In the genomic region with DNA sequence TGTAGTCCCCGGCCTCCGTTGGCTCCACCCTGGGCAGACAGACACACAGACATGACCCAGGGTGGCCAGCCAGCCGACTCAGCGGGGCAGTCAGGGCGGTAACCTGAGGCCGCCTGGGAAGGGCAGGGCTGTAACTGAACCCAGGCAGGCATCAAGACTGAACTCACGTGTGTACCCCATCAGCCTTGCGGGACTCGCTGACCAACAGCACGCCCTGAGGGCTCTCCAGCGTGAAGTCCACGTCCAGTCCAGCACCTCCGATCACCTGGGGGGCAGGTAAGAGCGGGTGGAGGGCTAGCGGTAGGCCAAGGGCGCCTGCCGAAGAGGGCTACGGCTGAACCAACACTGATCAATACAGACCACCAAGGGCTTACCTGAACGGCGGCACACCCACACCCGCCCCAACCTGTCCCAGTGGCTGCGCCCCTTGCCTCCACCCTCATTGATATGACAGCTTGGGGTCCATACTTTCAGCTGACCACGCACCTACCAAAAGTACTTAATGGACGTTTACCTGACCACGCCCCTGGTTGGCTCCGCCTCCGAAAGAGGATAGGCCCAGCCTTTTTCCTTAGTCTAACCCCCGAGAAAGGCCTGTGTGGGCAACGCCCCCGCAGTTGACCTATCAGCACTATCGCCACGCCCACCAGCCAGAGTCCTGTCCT, we compare ENCODE assay signal across 1 cellular context.
A peak's percentile ranks its signal among the peaks of the same experiment; 100 is the strongest.
TF ChIP-seq lines count a peak whose summit lies in the region.

No MANE protein-coding gene starts in this region.

TF ChIP-seq in K562, 482 proteins besides CTCF, POLR2A, EP300 and RAD21 (continued from another document):
- TF ChIP-seq ETV1 (tag; conservative IDR thresholded peaks at IDR 0.05; ENCODE audit: low read depth) (no peak), ZNF764 (CRISPR knock-in tag; IDR thresholded peaks at IDR 0.05; ENCODE audit: low read depth) (no peak), NR3C1 (CRISPR knock-in tag; IDR thresholded peaks at IDR 0.05) (no peak), ZNF146 (CRISPR knock-in tag; IDR thresholded peaks at IDR 0.05; ENCODE audit: unreplicated experiment) (no peak), POLR2B (IDR thresholded peaks at IDR 0.05; ENCODE audit: low read depth, partially characterized antibody) (peak; percentile 62), NRF1 (conservative IDR thresholded peaks at IDR 0.05 in 1 of 2, IDR thresholded peaks at IDR 0.05 in 1 of 2) (no peak), DIDO1 (tag; IDR thresholded peaks at IDR 0.05; ENCODE audit: low read depth) (no peak), NCOA6 (IDR thresholded peaks at IDR 0.05) (no peak), E2F3 (CRISPR knock-in tag; IDR thresholded peaks at IDR 0.05) (no peak)
- TF ChIP-seq, protein P1, sequence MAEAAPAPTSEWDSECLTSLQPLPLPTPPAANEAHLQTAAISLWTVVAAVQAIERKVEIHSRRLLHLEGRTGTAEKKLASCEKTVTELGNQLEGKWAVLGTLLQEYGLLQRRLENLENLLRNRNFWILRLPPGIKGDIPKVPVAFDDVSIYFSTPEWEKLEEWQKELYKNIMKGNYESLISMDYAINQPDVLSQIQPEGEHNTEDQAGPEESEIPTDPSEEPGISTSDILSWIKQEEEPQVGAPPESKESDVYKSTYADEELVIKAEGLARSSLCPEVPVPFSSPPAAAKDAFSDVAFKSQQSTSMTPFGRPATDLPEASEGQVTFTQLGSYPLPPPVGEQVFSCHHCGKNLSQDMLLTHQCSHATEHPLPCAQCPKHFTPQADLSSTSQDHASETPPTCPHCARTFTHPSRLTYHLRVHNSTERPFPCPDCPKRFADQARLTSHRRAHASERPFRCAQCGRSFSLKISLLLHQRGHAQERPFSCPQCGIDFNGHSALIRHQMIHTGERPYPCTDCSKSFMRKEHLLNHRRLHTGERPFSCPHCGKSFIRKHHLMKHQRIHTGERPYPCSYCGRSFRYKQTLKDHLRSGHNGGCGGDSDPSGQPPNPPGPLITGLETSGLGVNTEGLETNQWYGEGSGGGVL (CRISPR knock-in tag; IDR thresholded peaks at IDR 0.05) = no peak
- TF ChIP-seq, protein P2, sequence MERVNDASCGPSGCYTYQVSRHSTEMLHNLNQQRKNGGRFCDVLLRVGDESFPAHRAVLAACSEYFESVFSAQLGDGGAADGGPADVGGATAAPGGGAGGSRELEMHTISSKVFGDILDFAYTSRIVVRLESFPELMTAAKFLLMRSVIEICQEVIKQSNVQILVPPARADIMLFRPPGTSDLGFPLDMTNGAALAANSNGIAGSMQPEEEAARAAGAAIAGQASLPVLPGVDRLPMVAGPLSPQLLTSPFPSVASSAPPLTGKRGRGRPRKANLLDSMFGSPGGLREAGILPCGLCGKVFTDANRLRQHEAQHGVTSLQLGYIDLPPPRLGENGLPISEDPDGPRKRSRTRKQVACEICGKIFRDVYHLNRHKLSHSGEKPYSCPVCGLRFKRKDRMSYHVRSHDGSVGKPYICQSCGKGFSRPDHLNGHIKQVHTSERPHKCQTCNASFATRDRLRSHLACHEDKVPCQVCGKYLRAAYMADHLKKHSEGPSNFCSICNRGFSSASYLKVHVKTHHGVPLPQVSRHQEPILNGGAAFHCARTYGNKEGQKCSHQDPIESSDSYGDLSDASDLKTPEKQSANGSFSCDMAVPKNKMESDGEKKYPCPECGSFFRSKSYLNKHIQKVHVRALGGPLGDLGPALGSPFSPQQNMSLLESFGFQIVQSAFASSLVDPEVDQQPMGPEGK (CRISPR knock-in tag; IDR thresholded peaks at IDR 0.05; ENCODE audit: borderline replicate concordance) = 0 out of 2 replicates have a peak, but pooled peaks have one; percentile 29
- TF ChIP-seq, protein P3, sequence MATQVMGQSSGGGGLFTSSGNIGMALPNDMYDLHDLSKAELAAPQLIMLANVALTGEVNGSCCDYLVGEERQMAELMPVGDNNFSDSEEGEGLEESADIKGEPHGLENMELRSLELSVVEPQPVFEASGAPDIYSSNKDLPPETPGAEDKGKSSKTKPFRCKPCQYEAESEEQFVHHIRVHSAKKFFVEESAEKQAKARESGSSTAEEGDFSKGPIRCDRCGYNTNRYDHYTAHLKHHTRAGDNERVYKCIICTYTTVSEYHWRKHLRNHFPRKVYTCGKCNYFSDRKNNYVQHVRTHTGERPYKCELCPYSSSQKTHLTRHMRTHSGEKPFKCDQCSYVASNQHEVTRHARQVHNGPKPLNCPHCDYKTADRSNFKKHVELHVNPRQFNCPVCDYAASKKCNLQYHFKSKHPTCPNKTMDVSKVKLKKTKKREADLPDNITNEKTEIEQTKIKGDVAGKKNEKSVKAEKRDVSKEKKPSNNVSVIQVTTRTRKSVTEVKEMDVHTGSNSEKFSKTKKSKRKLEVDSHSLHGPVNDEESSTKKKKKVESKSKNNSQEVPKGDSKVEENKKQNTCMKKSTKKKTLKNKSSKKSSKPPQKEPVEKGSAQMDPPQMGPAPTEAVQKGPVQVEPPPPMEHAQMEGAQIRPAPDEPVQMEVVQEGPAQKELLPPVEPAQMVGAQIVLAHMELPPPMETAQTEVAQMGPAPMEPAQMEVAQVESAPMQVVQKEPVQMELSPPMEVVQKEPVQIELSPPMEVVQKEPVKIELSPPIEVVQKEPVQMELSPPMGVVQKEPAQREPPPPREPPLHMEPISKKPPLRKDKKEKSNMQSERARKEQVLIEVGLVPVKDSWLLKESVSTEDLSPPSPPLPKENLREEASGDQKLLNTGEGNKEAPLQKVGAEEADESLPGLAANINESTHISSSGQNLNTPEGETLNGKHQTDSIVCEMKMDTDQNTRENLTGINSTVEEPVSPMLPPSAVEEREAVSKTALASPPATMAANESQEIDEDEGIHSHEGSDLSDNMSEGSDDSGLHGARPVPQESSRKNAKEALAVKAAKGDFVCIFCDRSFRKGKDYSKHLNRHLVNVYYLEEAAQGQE (CRISPR knock-in tag; IDR thresholded peaks at IDR 0.05; ENCODE audit: low read depth) = no peak
- TF ChIP-seq, protein P4, sequence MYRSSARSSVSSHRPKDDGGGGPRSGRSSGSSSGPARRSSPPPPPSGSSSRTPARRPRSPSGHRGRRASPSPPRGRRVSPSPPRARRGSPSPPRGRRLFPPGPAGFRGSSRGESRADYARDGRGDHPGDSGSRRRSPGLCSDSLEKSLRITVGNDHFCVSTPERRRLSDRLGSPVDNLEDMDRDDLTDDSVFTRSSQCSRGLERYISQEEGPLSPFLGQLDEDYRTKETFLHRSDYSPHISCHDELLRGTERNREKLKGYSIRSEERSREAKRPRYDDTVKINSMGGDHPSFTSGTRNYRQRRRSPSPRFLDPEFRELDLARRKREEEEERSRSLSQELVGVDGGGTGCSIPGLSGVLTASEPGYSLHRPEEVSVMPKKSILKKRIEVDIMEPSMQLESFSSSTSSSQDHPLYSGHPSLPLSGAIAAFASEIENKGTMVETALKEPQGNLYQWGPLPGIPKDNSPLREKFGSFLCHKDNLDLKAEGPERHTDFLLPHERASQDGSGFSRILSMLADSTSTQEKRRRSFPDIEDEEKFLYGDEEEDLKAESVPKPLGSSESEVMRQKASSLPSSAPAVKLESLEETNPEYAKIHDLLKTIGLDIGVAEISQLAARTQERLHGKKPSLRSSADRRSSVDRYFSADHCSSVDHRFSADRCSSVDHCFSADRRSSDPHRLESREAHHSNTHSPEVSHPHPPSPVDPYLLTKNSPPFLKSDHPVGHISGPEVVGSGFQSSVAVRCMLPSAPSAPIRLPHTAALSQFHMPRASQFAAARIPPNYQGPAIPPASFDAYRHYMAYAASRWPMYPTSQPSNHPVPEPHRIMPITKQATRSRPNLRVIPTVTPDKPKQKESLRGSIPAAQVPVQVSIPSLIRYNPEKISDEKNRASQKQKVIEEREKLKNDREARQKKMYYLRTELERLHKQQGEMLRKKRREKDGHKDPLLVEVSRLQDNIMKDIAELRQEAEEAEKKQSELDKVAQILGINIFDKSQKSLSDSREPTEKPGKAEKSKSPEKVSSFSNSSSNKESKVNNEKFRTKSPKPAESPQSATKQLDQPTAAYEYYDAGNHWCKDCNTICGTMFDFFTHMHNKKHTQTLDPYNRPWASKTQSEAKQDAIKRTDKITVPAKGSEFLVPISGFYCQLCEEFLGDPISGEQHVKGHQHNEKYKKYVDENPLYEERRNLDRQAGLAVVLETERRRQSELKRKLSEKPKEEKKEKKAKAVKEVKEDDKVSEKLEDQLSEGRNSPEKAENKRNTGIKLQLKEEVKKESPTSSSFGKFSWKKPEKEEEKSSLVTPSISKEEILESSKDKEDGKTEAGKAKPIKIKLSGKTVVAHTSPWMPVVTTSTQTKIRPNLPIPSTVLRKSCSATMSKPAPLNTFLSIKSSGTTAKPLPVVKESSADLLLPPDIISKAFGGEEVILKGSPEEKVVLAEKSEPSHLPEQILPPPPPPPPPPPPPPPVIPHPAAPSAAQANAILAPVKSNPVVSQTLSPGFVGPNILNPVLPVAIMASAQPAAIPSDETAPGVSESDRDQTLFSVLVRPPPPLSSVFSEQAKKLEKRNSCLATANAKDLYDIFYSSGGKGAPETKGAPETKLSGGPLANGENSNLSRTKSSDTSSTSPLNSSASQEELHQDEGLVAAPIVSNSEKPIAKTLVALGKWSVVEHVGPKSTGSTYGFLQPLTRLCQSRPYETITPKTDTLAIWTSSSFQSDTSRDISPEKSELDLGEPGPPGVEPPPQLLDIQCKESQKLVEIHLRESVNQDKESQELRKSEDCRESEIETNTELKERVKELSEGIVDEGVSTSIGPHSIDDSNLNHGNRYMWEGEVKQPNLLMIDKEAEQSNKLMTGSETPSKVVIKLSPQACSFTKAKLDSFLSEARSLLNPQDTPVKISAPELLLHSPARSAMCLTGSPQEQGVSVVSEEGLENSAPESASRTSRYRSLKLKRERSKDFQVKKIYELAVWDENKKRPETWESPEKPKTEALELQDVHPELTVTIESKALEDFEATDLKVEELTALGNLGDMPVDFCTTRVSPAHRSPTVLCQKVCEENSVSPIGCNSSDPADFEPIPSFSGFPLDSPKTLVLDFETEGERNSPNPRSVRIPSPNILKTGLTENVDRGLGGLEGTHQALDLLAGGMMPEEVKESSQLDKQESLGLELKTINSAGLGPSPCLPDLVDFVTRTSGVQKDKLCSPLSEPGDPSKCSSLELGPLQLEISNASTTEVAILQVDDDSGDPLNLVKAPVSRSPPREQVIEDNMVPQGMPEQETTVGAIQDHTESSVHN (IDR thresholded peaks at IDR 0.05; ENCODE audit: borderline replicate concordance in 1 of 2, low read depth in 1 of 2) = no peak
